ENCODE assay signal across 20 cellular contexts in genomic region chr12:28088566-28089277, GRCh38.
A peak's percentile ranks its signal among the peaks of the same experiment; 100 is the strongest.
DNase-seq lines count a peak whose midpoint lies in the region; ATAC-seq and TF ChIP-seq lines count a peak whose summit lies in the region.
"Had no signal": no experiment of that assay in that cellular context is flagged by ENCODE, and none has a peak within 500 bp of the region (broad histone marks: within the 10 kb centered on the region; RNA-seq: fewer than 3 reads in every experiment).

No MANE protein-coding gene starts in this region.

- H3K9me3 ChIP-seq in SK-N-SH (no peaks in the 10 kb centered on the region), skeletal muscle satellite cell (replicated peaks; ENCODE audit: low read length) (no peaks in the 10 kb centered on the region)
- H3K9me3 ChIP-seq: ascending aorta, heart left ventricle, prostate gland had no signal

- TF ChIP-seq CTCF in GM23338 (conservative IDR thresholded peaks at IDR 0.05; ENCODE audit: low read depth in 2 of 2) (no peak), SK-N-SH (IDR thresholded peaks at IDR 0.05) (no peak), epithelial cell of esophagus (IDR thresholded peaks at IDR 0.05; ENCODE audit: insufficient read depth, low read depth, low read length, missing control alignments) (no peak)

- no peaks in the 10 kb centered on the region for H3K9me3 Mint-ChIP-seq in GM23338
- H3K9me3 Mint-ChIP-seq: memory B cell; nephron progenitor cell; stimulated activated effector memory CD8-positive, alpha-beta T cell treated with anti-CD3 and anti-CD28 coated beads, Interleukin-12 subunit alpha, Interleukin-12 subunit beta, amount 100 ng/mL, for 72 hours had no signal

- H3K27ac Mint-ChIP-seq in GM23338: peak overlapping the region; percentile 36; the same call in 1 of the 2 replicates
- H3K27ac Mint-ChIP-seq: CD4-positive, CD25-positive, alpha-beta regulatory T cell; memory B cell; stimulated activated effector memory CD8-positive, alpha-beta T cell treated with anti-CD3 and anti-CD28 coated beads, Interleukin-12 subunit alpha, Interleukin-12 subunit beta, amount 100 ng/mL, for 72 hours had no signal

- H3K79me2 ChIP-seq in GM23338 (replicated peaks; ENCODE audit: insufficient read depth): no peaks in the 10 kb centered on the region
- H3K79me2 ChIP-seq in SK-N-SH (ENCODE audit: insufficient read depth): no peaks in the 10 kb centered on the region

- H3K4me1 ChIP-seq in GM23338 (ENCODE audit: insufficient read depth): peaks cover 11% of the 10 kb centered on the region
- H3K4me1 ChIP-seq in SK-N-SH (ENCODE audit: control insufficient read depth in 1 of 2, insufficient read depth in 2 of 2, low read depth in 1 of 2, low read length in 1 of 2): peaks cover 0 to 18% of the 10 kb centered on the region in 2 experiments; a peak in 3 of 4 replicates
- peaks cover 20% of the 10 kb centered on the region for H3K4me1 ChIP-seq in skeletal muscle satellite cell (ENCODE audit: control insufficient read depth, insufficient read depth, low read length)
- H3K4me1 ChIP-seq: prostate gland had no signal

- 73% methylated on average over 3 of the region's 3 CpGs for WGBS in SK-N-SH (ENCODE audit: low lambda C conversion rate)

- no peaks in the 10 kb centered on the region for H3K27me3 Mint-ChIP-seq in GM23338 (ENCODE audit: insufficient read depth, low read depth, poor library complexity)

- no peak overlapping the region for H3K4me2 ChIP-seq in GM23338
- H3K4me2 ChIP-seq in SK-N-SH: no peak overlapping the region; the same call in 1 of the 2 replicates
- peak overlapping the region; percentile 56 for H3K4me2 ChIP-seq in skeletal muscle satellite cell (ENCODE audit: low read length)
- H3K4me2 ChIP-seq: PC-9 had no signal

- no peak for TF ChIP-seq EP300 in SK-N-SH (IDR thresholded peaks at IDR 0.05; ENCODE audit: borderline replicate concordance in 1 of 2, low read depth in 1 of 2, low read length in 1 of 2)

- peaks cover 18% of the 10 kb centered on the region; the same call in 2 of the 3 replicates for H3K4me1 Mint-ChIP-seq in GM23338

- H3K27ac ChIP-seq in GM23338 (ENCODE audit: low read depth) (no peak overlapping the region), SK-N-SH (ENCODE audit: low read depth in 2 of 2, low read length in 1 of 2) (peak overlapping the region; percentile 52 to 55; a peak in 3 of 4 replicates)
- H3K27ac ChIP-seq: ascending aorta, coronary artery, heart left ventricle, PC-9, prostate gland had no signal

- H3K4me3 Mint-ChIP-seq in GM23338: no peak overlapping the region
- H3K4me3 Mint-ChIP-seq: CD4-positive, CD25-positive, alpha-beta regulatory T cell; memory B cell; stimulated activated effector memory CD8-positive, alpha-beta T cell treated with anti-CD3 and anti-CD28 coated beads, Interleukin-12 subunit alpha, Interleukin-12 subunit beta, amount 100 ng/mL, for 72 hours had no signal

- no peaks in the 10 kb centered on the region for H3K36me3 Mint-ChIP-seq in GM23338 (ENCODE audit: low read depth)
- H3K36me3 Mint-ChIP-seq: CD4-positive, CD25-positive, alpha-beta regulatory T cell; memory B cell; stimulated activated effector memory CD8-positive, alpha-beta T cell treated with anti-CD3 and anti-CD28 coated beads, Interleukin-12 subunit alpha, Interleukin-12 subunit beta, amount 100 ng/mL, for 72 hours had no signal

- H2AFZ ChIP-seq in GM23338 (peak overlapping the region; percentile 4; the same call in 1 of the 2 replicates), SK-N-SH (ENCODE audit: low read depth) (0 out of 2 replicates have a peak overlapping the region, but pooled peaks have one; percentile 11)
- H2AFZ ChIP-seq: PC-9 had no signal

- POLR2A ChIA-PET in SK-N-SH (lab: Yijun Ruan, JAX): no interaction called here

- no peak for TF ChIP-seq RAD21 in SK-N-SH (IDR thresholded peaks at IDR 0.05; ENCODE audit: low read length)

- H3K36me3 ChIP-seq in GM23338 (ENCODE audit: insufficient read depth) (no peaks in the 10 kb centered on the region), SK-N-SH (replicated peaks in 1 of 2; ENCODE audit: control insufficient read depth in 1 of 2, insufficient read depth in 2 of 2, low read length in 1 of 2) (no peaks in the 10 kb centered on the region), skeletal muscle satellite cell (ENCODE audit: insufficient read depth, low read length) (no peaks in the 10 kb centered on the region)
- H3K36me3 ChIP-seq: ascending aorta, heart left ventricle, prostate gland had no signal

- no peak overlapping the region for H3K9ac ChIP-seq in SK-N-SH
- no peak overlapping the region for H3K9ac ChIP-seq in skeletal muscle satellite cell (ENCODE audit: low read depth, low read length)

- CTCF ChIA-PET in SK-N-SH (lab: Yijun Ruan, JAX): interaction anchor here (0.9 kb wide), 1 partner anchor 117 kb away, joined by 3 read pairs; no protein-coding TSS in a partner anchor

- H3F3A ChIP-seq in GM23338 (replicated peaks; ENCODE audit: low read depth) (no peaks in the 10 kb centered on the region), SK-N-SH (replicated peaks; ENCODE audit: insufficient read depth) (peaks cover 3% of the 10 kb centered on the region)

- H3K27me3 ChIP-seq in GM23338 (ENCODE audit: insufficient read depth): no peaks in the 10 kb centered on the region
- no peaks in the 10 kb centered on the region for H3K27me3 ChIP-seq in SK-N-SH (ENCODE audit: insufficient read depth)
- H3K27me3 ChIP-seq in skeletal muscle satellite cell (ENCODE audit: control insufficient read depth, insufficient read depth, low read length): no peaks in the 10 kb centered on the region
- H3K27me3 ChIP-seq: ascending aorta, heart left ventricle had no signal

- no peak overlapping the region for H3K4me3 ChIP-seq in GM23338
- no peak overlapping the region for H3K4me3 ChIP-seq in SK-N-SH (ENCODE audit: low read depth in 2 of 2, low read length in 1 of 2)
- H3K4me3 ChIP-seq in epithelial cell of esophagus (ENCODE audit: low read length): no peak overlapping the region
- H3K4me3 ChIP-seq in skeletal muscle satellite cell (ENCODE audit: low read length): no peak overlapping the region
- H3K4me3 ChIP-seq: ascending aorta, coronary artery, heart left ventricle, PC-9, prostate gland had no signal

- ATAC-seq in GM23338: peak; percentile 34; the same call in 1 of the 3 replicates
- ATAC-seq: stimulated activated effector memory CD8-positive, alpha-beta T cell treated with anti-CD3 and anti-CD28 coated beads, Interleukin-12 subunit alpha, Interleukin-12 subunit beta, amount 100 ng/mL, for 72 hours had no signal

- DNase-seq in GM23338 (ENCODE audit: low spot score): no peak
- DNase-seq in SK-N-SH: no peak
- peak; percentile 70 for DNase-seq in epithelial cell of esophagus (ENCODE audit: low read depth)
- no peak for DNase-seq in Ammon's horn (ENCODE audit: low spot score)
- DNase-seq in EL: no peak
- DNase-seq in NCI-H1417 (lab: John Stamatoyannopoulos, UW): no peak
- DNase-seq: activated CD4-positive, alpha-beta T cell treated with anti-CD3 and anti-CD28 coated beads, Interleukin-2, amount 50 U/mL, for 1 hour; activated naive CD4-positive, alpha-beta T cell; CD4-positive, CD25-positive, alpha-beta regulatory T cell; DMS79; NCI-H2081 had no signal

- H4K20me1 ChIP-seq in GM23338 (replicated peaks; ENCODE audit: insufficient read depth): no peaks in the 10 kb centered on the region
- no peaks in the 10 kb centered on the region for H4K20me1 ChIP-seq in SK-N-SH (ENCODE audit: insufficient read depth)

- H3K9me2 ChIP-seq in GM23338 (ENCODE audit: insufficient read depth): no peaks in the 10 kb centered on the region
- H3K9me2 ChIP-seq in SK-N-SH: no peaks in the 10 kb centered on the region

TF ChIP-seq in GM23338, 12 proteins besides CTCF, POLR2A, EP300 and RAD21 (continues in another document):
- TF ChIP-seq POLR2AphosphoS5 (IDR thresholded peaks at IDR 0.05; ENCODE audit: low read depth) (no peak), EZH2phosphoT487 (IDR thresholded peaks at IDR 0.05; ENCODE audit: unreplicated experiment) (no peak), ETS1 (IDR thresholded peaks at IDR 0.05) (no peak), EZH2 (IDR thresholded peaks at IDR 0.05; ENCODE audit: low read depth, unreplicated experiment) (no peak), ZNF114 (CRISPR knock-in tag; IDR thresholded peaks at IDR 0.05) (no peak), CREB1 (CRISPR knock-in tag; IDR thresholded peaks at IDR 0.05; ENCODE audit: low read depth) (no peak), NANOG (IDR thresholded peaks at IDR 0.05; ENCODE audit: borderline replicate concordance) (no peak), ZNF331 (CRISPR knock-in tag; IDR thresholded peaks at IDR 0.05; ENCODE audit: low read depth) (no peak)

TF ChIP-seq in SK-N-SH, 30 proteins besides CTCF, POLR2A, EP300 and RAD21:
- TF ChIP-seq TAF1 (IDR thresholded peaks at IDR 0.05; ENCODE audit: borderline replicate concordance, low read depth, low read length) (no peak), USF1 (IDR thresholded peaks at IDR 0.05; ENCODE audit: borderline replicate concordance, low read depth) (no peak), SIN3A (IDR thresholded peaks at IDR 0.05; ENCODE audit: borderline replicate concordance, low read depth, low read length) (no peak), MAX (IDR thresholded peaks at IDR 0.05; ENCODE audit: low read depth) (no peak)
